Comparison of ENCODE assay signal across 12 cellular contexts in genomic region chr3:190012314-190012782, GRCh38.
DNase-seq lines count a peak whose midpoint lies in the region; ATAC-seq, FAIRE-seq and TF ChIP-seq lines count a peak whose summit lies in the region.
"Had no signal": no experiment of that assay in that cellular context is flagged by ENCODE, and none has a peak within 500 bp of the region (broad histone marks: within the 10 kb centered on the region; RNA-seq: fewer than 3 reads in every experiment).

No MANE protein-coding gene starts in this region.

- TF ChIP-seq CTCF in MCF 10A (IDR thresholded peaks at IDR 0.05; ENCODE audit: unreplicated experiment) (no peak), breast epithelium (IDR thresholded peaks at IDR 0.05) (no peak), kidney (IDR thresholded peaks at IDR 0.05; ENCODE audit: borderline replicate concordance, extremely low read depth, insufficient read depth) (no peak), right atrium auricular region (IDR thresholded peaks at IDR 0.05) (no peak)

- H3K4me1 ChIP-seq in breast epithelium, result no peaks in the 10 kb centered on the region
- no peaks in the 10 kb centered on the region for H3K4me1 ChIP-seq in kidney (ENCODE audit: control insufficient read depth in 1 of 2, insufficient read depth in 1 of 2, low read depth in 1 of 2, low read length in 2 of 2)
- H3K4me1 ChIP-seq in right atrium auricular region, result peaks cover 0 to 3% of the 10 kb centered on the region in 2 donors

- no peaks in the 10 kb centered on the region for H3K9me3 Mint-ChIP-seq in MCF 10A (ENCODE audit: unreplicated experiment)
- H3K9me3 Mint-ChIP-seq: activated T-cell treated with anti-CD3 and anti-CD28 coated beads, Interleukin-2, amount 50 U/mL, for 4 hours had no signal

- H3K9me3 ChIP-seq in breast epithelium (no peaks in the 10 kb centered on the region), kidney (ENCODE audit: control insufficient read depth in 1 of 2, low read length in 2 of 2) (no peaks in the 10 kb centered on the region), right atrium auricular region (no peaks in the 10 kb centered on the region)

- H3K27me3 Mint-ChIP-seq in MCF 10A (ENCODE audit: insufficient read depth, unreplicated experiment), result no peaks in the 10 kb centered on the region

- peak overlapping the region; percentile 64 for H3K27ac Mint-ChIP-seq in MCF 10A (ENCODE audit: low read depth, unreplicated experiment)

- H3K27me3 ChIP-seq in breast epithelium (no peaks in the 10 kb centered on the region), right atrium auricular region (no peaks in the 10 kb centered on the region)

- intact Hi-C loops in MCF 10A (cut with micrococcal nuclease) (loop anchor here (2.0 kb wide), 1 partner anchor 52 kb away; no protein-coding TSS in a partner anchor), breast epithelium (cut with DNase I; ENCODE audit: low total_unique reads) (no loop called here), kidney (cut with DNase I) (no loop called here)

- no peak for FAIRE-seq in kidney (lab: Jason Lieb, UNC)
- FAIRE-seq: A204.1 had no signal

- no TSS peak for BruUV-seq in MCF 10A (replicated peaks; lab: Mats Ljungman, UMichigan)

- peak; percentile 61 for DNase-seq in MCF 10A (ENCODE audit: unreplicated experiment)
- DNase-seq in breast epithelium (ENCODE audit: low spot score in 2 of 2), result no peak
- DNase-seq in astrocyte of the hippocampus (ENCODE audit: low read depth, low spot score), result peak; percentile 84
- no peak for DNase-seq in kidney
- no peak for DNase-seq in OCI-M1 (lab: John Stamatoyannopoulos, UW)
- DNase-seq in right atrium auricular region (ENCODE audit: low spot score), result no peak
- no peak for DNase-seq in NCI-H2171 (lab: John Stamatoyannopoulos, UW)
- DNase-seq: activated T-cell treated with anti-CD3 and anti-CD28 coated beads, Interleukin-2, amount 50 U/mL, for 4 hours; NCI-H2081; T-helper 2 cell had no signal

- no peak for TF ChIP-seq POLR2A in breast epithelium (IDR thresholded peaks at IDR 0.05)

- CTCF ChIA-PET in MCF 10A (lab: Yijun Ruan, JAX), result interaction anchor here (0.6 to 2.4 kb wide), 9 partner anchors 28 to 190 kb away, joined by 3 to 11 read pairs (median 4); partner anchors contain the start of gene P3H2

- no peak for ATAC-seq in GM18519 (IDR thresholded peaks at IDR 0.05; ENCODE audit: low FRiP score, unreplicated experiment)
- ATAC-seq: activated T-cell treated with anti-CD3 and anti-CD28 coated beads, Interleukin-2, amount 50 U/mL, for 4 hours had no signal

- H3K27ac ChIP-seq in breast epithelium, result no peak overlapping the region
- H3K27ac ChIP-seq in kidney (ENCODE audit: low read depth in 2 of 2, low read length in 2 of 2), result peak overlapping the region; percentile 53 to 85
- H3K27ac ChIP-seq in right atrium auricular region, result no peak overlapping the region

- H3K36me3 Mint-ChIP-seq in MCF 10A (ENCODE audit: insufficient read depth, unreplicated experiment), result no peaks in the 10 kb centered on the region

- H3K4me3 ChIP-seq in breast epithelium, result no peak overlapping the region
- peak overlapping the region; percentile 4 to 53 for H3K4me3 ChIP-seq in kidney (ENCODE audit: low read length in 2 of 2)
- no peak overlapping the region for H3K4me3 ChIP-seq in right atrium auricular region

- H3K36me3 ChIP-seq in breast epithelium, result no peaks in the 10 kb centered on the region
- no peaks in the 10 kb centered on the region for H3K36me3 ChIP-seq in kidney (ENCODE audit: control insufficient read depth in 1 of 2, insufficient read depth in 2 of 2, low read length in 2 of 2)
- no peaks in the 10 kb centered on the region for H3K36me3 ChIP-seq in right atrium auricular region

- H3K4me3 Mint-ChIP-seq in MCF 10A (ENCODE audit: unreplicated experiment), result peak overlapping the region; percentile 34
- H3K4me3 Mint-ChIP-seq: activated T-cell treated with anti-CD3 and anti-CD28 coated beads, Interleukin-2, amount 50 U/mL, for 4 hours had no signal

- H3K9ac ChIP-seq in kidney (ENCODE audit: low read length in 2 of 2), result peak overlapping the region in 1 of 2 donors; percentile 17

- POLR2A ChIA-PET in MCF 10A (lab: Yijun Ruan, JAX), result interaction anchor here (0.7 to 3.4 kb wide), 30 partner anchors 9 to 309 kb away, joined by 3 to 33 read pairs (median 5); partner anchors contain the start of genes CLDN1 and P3H2

- peaks cover 39% of the 10 kb centered on the region for H3K4me1 Mint-ChIP-seq in MCF 10A (ENCODE audit: insufficient read depth, unreplicated experiment)

Comparison
In these comparisons a context has a peak if more than half of its experiments do, and no peak if none do; other contexts are left out.
1. DNase-seq: peak in MCF 10A (single experiment) and astrocyte of the hippocampus (single experiment); none in breast epithelium (0 of 2), kidney (single experiment), OCI-M1 (single experiment), right atrium auricular region (single experiment) and NCI-H2171 (single experiment).
2. H3K27ac ChIP-seq: peak in kidney (2 of 2); none in breast epithelium (0 of 2) and right atrium auricular region (0 of 2).
3. H3K4me3 ChIP-seq: peak in kidney (2 of 2); none in breast epithelium (0 of 3) and right atrium auricular region (0 of 2).